In the genomic region with DNA sequence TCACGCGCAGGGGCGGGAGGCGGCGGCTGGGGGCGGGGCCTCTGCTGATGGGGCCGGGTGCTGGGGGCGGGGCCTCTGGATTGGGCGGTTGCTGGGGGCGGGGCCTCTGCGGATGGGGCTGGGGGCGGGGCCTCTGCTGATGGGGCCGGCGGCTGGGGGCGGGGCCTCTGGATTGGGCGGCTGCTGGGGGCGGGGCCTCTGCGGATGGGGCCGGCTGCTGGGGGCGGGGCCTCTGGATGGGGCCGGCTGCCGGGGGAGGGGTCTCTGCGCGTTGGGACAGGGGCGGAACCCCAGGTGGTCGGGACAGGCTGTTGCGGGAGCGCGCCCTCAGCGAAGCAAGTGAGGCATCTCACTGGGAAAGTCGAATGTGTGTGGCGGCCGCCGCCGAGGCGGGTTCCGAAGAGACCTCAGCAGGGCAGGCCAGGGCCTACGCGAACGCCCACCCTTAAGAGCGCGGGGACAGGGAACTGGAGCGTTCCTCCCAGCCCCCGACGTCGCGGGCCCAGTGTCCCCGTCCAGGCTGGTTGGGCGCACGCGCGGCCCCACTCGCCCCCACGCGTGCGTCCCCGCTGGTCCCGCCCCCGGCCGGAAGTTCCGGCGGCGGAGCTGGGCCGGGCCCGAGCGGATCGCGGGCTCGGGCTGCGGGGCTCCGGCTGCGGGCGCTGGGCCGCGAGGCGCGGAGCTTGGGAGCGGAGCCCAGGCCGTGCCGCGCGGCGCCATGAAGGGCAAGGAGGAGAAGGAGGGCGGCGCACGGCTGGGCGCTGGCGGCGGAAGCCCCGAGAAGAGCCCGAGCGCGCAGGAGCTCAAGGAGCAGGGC, we compare ENCODE assay signal across 8 cellular contexts. TPM values are rescaled to one million over a fixed set of nuclear protein-coding genes. Genes with fewer than 3 reads are reported as not detected.
DNase-seq lines count a peak whose midpoint lies in the region; ATAC-seq and TF ChIP-seq lines count a peak whose summit lies in the region.

A gene (plus strand): TSS at position 603 of the 817 bp plus-strand sequence. CDS start 116 bp downstream, at position 719.

- TF ChIP-seq CTCF in IMR-90 (conservative IDR thresholded peaks at IDR 0.05; ENCODE audit: low read depth, low read length) = no peak
- TF ChIP-seq CTCF in fibroblast of pulmonary artery (IDR thresholded peaks at IDR 0.05; ENCODE audit: low read length, missing control alignments) = no peak

- H3K4me1 ChIP-seq in IMR-90 (ENCODE audit: control insufficient read depth, insufficient read depth, low read length) = peaks cover 26% of the 10 kb centered on the region

- H2AK9ac ChIP-seq in IMR-90 (replicated peaks; ENCODE audit: low read depth, low read length, poor library complexity) = peak within 1 kb of the TSS; percentile 98

- H3K79me1 ChIP-seq in IMR-90 (ENCODE audit: low read depth in 1 of 2, low read length in 2 of 2) = peaks cover 9 to 44% of the 10 kb centered on the region in 2 experiments; a peak in 3 of 4 replicates

- H2AK5ac ChIP-seq in IMR-90 (ENCODE audit: low read depth, low read length) = peak within 1 kb of the TSS; percentile 80

- peak within 1 kb of the TSS; percentile 75 for H3K23ac ChIP-seq in IMR-90 (ENCODE audit: low read depth, low read length)

- H2AFZ ChIP-seq in IMR-90 (replicated peaks; ENCODE audit: low read length, poor library complexity) = peak within 1 kb of the TSS; percentile 99

- POLR2A ChIA-PET in IMR-90 (lab: Charles Lee; ENCODE audit: unreplicated experiment) = no interaction called here

- H4K20me1 ChIP-seq in IMR-90 (ENCODE audit: insufficient read depth, low read length) = peaks cover 35% of the 10 kb centered on the region

- H2BK15ac ChIP-seq in IMR-90 (ENCODE audit: low read depth, low read length) = no peak within 1 kb of the TSS; the same call in 2 of the 3 replicates

- peaks cover 15% of the 10 kb centered on the region for H3K9me1 ChIP-seq in IMR-90 (ENCODE audit: insufficient read depth, low read length)

- peak within 1 kb of the TSS; percentile 80 for H3K9ac ChIP-seq in IMR-90 (ENCODE audit: low read depth, low read length)

- H3K4me2 ChIP-seq in IMR-90 (ENCODE audit: low read depth, low read length) = peak within 1 kb of the TSS; percentile 98

- H3K27ac Mint-ChIP-seq in natural killer cell treated with Interleukin-12 subunit alpha and Interleukin-12 subunit beta and Interleukin-15 and Interleukin-18, amount 100 ng/mL, for 72 hours = peak within 1 kb of the TSS in 1 of 2 donors; percentile 28
- H3K27ac Mint-ChIP-seq in stimulated activated naive B cell treated with anti-CD40 and anti-IgM and Interleukin-4, amounts not matched to agents 10 μg/mL and 1 μg/mL and 100 μg/mL, for 72 hours = peak within 1 kb of the TSS; percentile 94

- no peaks in the 10 kb centered on the region for H3K9me3 Mint-ChIP-seq in natural killer cell treated with Interleukin-12 subunit alpha and Interleukin-12 subunit beta and Interleukin-15 and Interleukin-18, amount 100 ng/mL, for 72 hours
- H3K9me3 Mint-ChIP-seq in stimulated activated naive B cell treated with anti-CD40 and anti-IgM and Interleukin-4, amounts not matched to agents 10 μg/mL and 1 μg/mL and 100 μg/mL, for 72 hours = no peaks in the 10 kb centered on the region

- H3K4me1 Mint-ChIP-seq in natural killer cell treated with Interleukin-12 subunit alpha and Interleukin-12 subunit beta and Interleukin-15 and Interleukin-18, amount 100 ng/mL, for 72 hours (ENCODE audit: low read depth in 2 of 2) = peaks cover 13 to 14% of the 10 kb centered on the region in 2 donors
- peaks cover 33 to 55% of the 10 kb centered on the region in 2 donors for H3K4me1 Mint-ChIP-seq in stimulated activated naive B cell treated with anti-CD40 and anti-IgM and Interleukin-4, amounts not matched to agents 10 μg/mL and 1 μg/mL and 100 μg/mL, for 72 hours

- H3K18ac ChIP-seq in IMR-90 (ENCODE audit: low read depth, low read length) = peak within 1 kb of the TSS; percentile 73

- peak within 1 kb of the TSS; percentile 81 for H2BK5ac ChIP-seq in IMR-90 (ENCODE audit: low read depth, low read length, poor library complexity, severe bottlenecking)

- no peaks in the 10 kb centered on the region for H3K9me3 ChIP-seq in IMR-90 (ENCODE audit: control insufficient read depth, insufficient read depth, low read length)

- CTCF ChIA-PET in IMR-90 (lab: Yijun Ruan, JAX) = no interaction called here

- WGBS in IMR-90 (ENCODE audit: extremely low coverage in 2 of 2, insufficient read length in 1 of 2), 2 experiments = 0% methylated on average over 31 of the region's 93 CpGs; no CpG with 5 or more reads in 1 of the 2 experiments

- H3K36me3 Mint-ChIP-seq in natural killer cell treated with Interleukin-12 subunit alpha and Interleukin-12 subunit beta and Interleukin-15 and Interleukin-18, amount 100 ng/mL, for 72 hours = no peaks in the 10 kb centered on the region
- H3K36me3 Mint-ChIP-seq in stimulated activated naive B cell treated with anti-CD40 and anti-IgM and Interleukin-4, amounts not matched to agents 10 μg/mL and 1 μg/mL and 100 μg/mL, for 72 hours = peaks cover 21 to 36% of the 10 kb centered on the region in 2 donors

- H2BK120ac ChIP-seq in IMR-90 (ENCODE audit: low read depth, low read length) = peak within 1 kb of the TSS; percentile 35; the same call in 1 of the 2 replicates

- dilution Hi-C loops in IMR-90 (cut with HindIII; ENCODE audit: low sequenced_read_pairs, unreplicated experiment) = no loop called here

- in situ Hi-C loops in IMR-90 (cut with MboI; ENCODE audit: low sequenced_read_pairs) = no loop called here

- peak; percentile 38 for ATAC-seq in GM19351 (IDR thresholded peaks at IDR 0.05; ENCODE audit: unreplicated experiment)
- peak; percentile 74 for ATAC-seq in IMR-90 (ENCODE audit: low read depth)
- peak; percentile 71 to 86 for ATAC-seq in natural killer cell treated with Interleukin-12 subunit alpha and Interleukin-12 subunit beta and Interleukin-15 and Interleukin-18, amount 100 ng/mL, for 72 hours
- ATAC-seq in stimulated activated naive B cell treated with anti-CD40 and anti-IgM and Interleukin-4, amounts not matched to agents 10 μg/mL and 1 μg/mL and 100 μg/mL, for 72 hours (replicated peaks) = peak; percentile 53 to 64

- peak within 1 kb of the TSS; percentile 83 for H3K4ac ChIP-seq in IMR-90 (ENCODE audit: low read depth, low read length)

- peak within 1 kb of the TSS; percentile 86 for H4K5ac ChIP-seq in IMR-90 (ENCODE audit: low read depth, low read length)

- TF ChIP-seq POLR2A in IMR-90 (IDR thresholded peaks at IDR 0.05; ENCODE audit: low read depth, low read length) = peak; percentile 39

- H3K4me3 ChIP-seq in IMR-90 (ENCODE audit: insufficient read depth, low read depth, low read length) (peak within 1 kb of the TSS; percentile 96), fibroblast of pulmonary artery (replicated peaks; ENCODE audit: low read depth, low read length) (peak within 1 kb of the TSS; percentile 77)

- peak within 1 kb of the TSS; percentile 81 for H3K4me3 Mint-ChIP-seq in natural killer cell treated with Interleukin-12 subunit alpha and Interleukin-12 subunit beta and Interleukin-15 and Interleukin-18, amount 100 ng/mL, for 72 hours
- H3K4me3 Mint-ChIP-seq in stimulated activated naive B cell treated with anti-CD40 and anti-IgM and Interleukin-4, amounts not matched to agents 10 μg/mL and 1 μg/mL and 100 μg/mL, for 72 hours = peak within 1 kb of the TSS; percentile 89 to 91

- H2BK20ac ChIP-seq in IMR-90 (ENCODE audit: low read depth, low read length) = no peak within 1 kb of the TSS

- peak within 1 kb of the TSS; percentile 74 for H4K91ac ChIP-seq in IMR-90 (ENCODE audit: insufficient read depth, low read depth, low read length)

- H3K14ac ChIP-seq in IMR-90 (replicated peaks; ENCODE audit: low read depth, low read length) = peak within 1 kb of the TSS; percentile 76

- no peaks in the 10 kb centered on the region for H3K27me3 ChIP-seq in IMR-90 (ENCODE audit: control insufficient read depth, insufficient read depth, low read length)

- no peak for TF ChIP-seq RAD21 in IMR-90 (IDR thresholded peaks at IDR 0.05; ENCODE audit: low read length)

- no peak within 1 kb of the TSS for H3K56ac ChIP-seq in IMR-90 (ENCODE audit: extremely low read depth, insufficient read depth, low read length)

- H3K27me3 Mint-ChIP-seq in natural killer cell treated with Interleukin-12 subunit alpha and Interleukin-12 subunit beta and Interleukin-15 and Interleukin-18, amount 100 ng/mL, for 72 hours = no peaks in the 10 kb centered on the region
- H3K27me3 Mint-ChIP-seq in stimulated activated naive B cell treated with anti-CD40 and anti-IgM and Interleukin-4, amounts not matched to agents 10 μg/mL and 1 μg/mL and 100 μg/mL, for 72 hours = peaks cover 10 to 21% of the 10 kb centered on the region in 2 donors

- intact Hi-C loops in IMR-90 (cut with micrococcal nuclease) = no loop called here

- peaks cover 22% of the 10 kb centered on the region for H3K36me3 ChIP-seq in IMR-90 (ENCODE audit: control insufficient read depth, insufficient read depth, low read length)

- H4K8ac ChIP-seq in IMR-90 (ENCODE audit: low read depth in 2 of 2, low read length in 2 of 2) = peak within 1 kb of the TSS; percentile 86 to 100

- DNase-seq in Ammon's horn (ENCODE audit: low spot score) = peak; percentile 85
- DNase-seq in IMR-90 = peak; percentile 80
- peak; percentile 93 for DNase-seq in RPMI8226
- peak; percentile 82 for DNase-seq in activated T-helper 9 cell treated with anti-CD3 and anti-CD28 coated beads, Interleukin-2, amount 50 U/mL, for 16 hours (ENCODE audit: low read depth)
- DNase-seq in fibroblast of pulmonary artery (ENCODE audit: low read depth) = peak; percentile 87
- peak; percentile 92 for DNase-seq in natural killer cell treated with Interleukin-12 subunit alpha and Interleukin-12 subunit beta and Interleukin-15 and Interleukin-18, amount 100 ng/mL, for 72 hours (ENCODE audit: low spot score)
- DNase-seq in stimulated activated naive B cell treated with anti-CD40 and anti-IgM and Interleukin-4, amounts not matched to agents 10 μg/mL and 1 μg/mL and 100 μg/mL, for 72 hours = peak; percentile 83

- peak within 1 kb of the TSS; percentile 88 for H3K27ac ChIP-seq in IMR-90 (ENCODE audit: insufficient read depth, low read length)

- BruUV-seq in IMR-90 (replicated peaks; lab: Mats Ljungman, UMichigan) = no TSS peak

TF ChIP-seq in IMR-90, 13 proteins besides CTCF, POLR2A, EP300 and RAD21 (continues in another document):
- TF ChIP-seq BHLHE40 (IDR thresholded peaks at IDR 0.05; ENCODE audit: low read depth, low read length) (peak; percentile 60), MAZ (IDR thresholded peaks at IDR 0.05; ENCODE audit: borderline replicate concordance, low read depth, low read length) (peak; percentile 85), MAFK (IDR thresholded peaks at IDR 0.05; ENCODE audit: low read depth, low read length) (no peak)

RNA-seq across cellular contexts. Expression of the gene that starts here (rescaled TPM):
- 162 and 183 TPM in 2 replicates for total RNA-seq in IMR-90 (2012; rRNA removed)
- 186 and 195 TPM in 2 replicates for polyA plus RNA-seq in IMR-90 (2012; rRNA removed)
- 197 and 230 TPM in 2 replicates for polyA plus RNA-seq in IMR-90 (2012; cell fraction: cytosol; rRNA removed)
- polyA plus RNA-seq in IMR-90 (2012; cell fraction: nucleus; rRNA removed; ENCODE audit: low replicate concordance) = 258 and 444 TPM in 2 replicates
- total RNA-seq in natural killer cell treated with Interleukin-12 subunit alpha and Interleukin-12 subunit beta and Interleukin-15 and Interleukin-18, amount 100 ng/mL, for 72 hours = 100 to 1,000 TPM in 1 of 2 donors, 10 to 100 TPM in 1; 95.0 to 172 TPM

Comparison
In these comparisons a context has a peak if more than half of its experiments do, and no peak if none do; other contexts are left out.
1. Peak in every context shown above with its lines: DNase-seq, ATAC-seq, H3K4me3 ChIP-seq and H3K27ac ChIP-seq.